Comparison of ENCODE assay signal across 1 cellular context in the genomic region with DNA sequence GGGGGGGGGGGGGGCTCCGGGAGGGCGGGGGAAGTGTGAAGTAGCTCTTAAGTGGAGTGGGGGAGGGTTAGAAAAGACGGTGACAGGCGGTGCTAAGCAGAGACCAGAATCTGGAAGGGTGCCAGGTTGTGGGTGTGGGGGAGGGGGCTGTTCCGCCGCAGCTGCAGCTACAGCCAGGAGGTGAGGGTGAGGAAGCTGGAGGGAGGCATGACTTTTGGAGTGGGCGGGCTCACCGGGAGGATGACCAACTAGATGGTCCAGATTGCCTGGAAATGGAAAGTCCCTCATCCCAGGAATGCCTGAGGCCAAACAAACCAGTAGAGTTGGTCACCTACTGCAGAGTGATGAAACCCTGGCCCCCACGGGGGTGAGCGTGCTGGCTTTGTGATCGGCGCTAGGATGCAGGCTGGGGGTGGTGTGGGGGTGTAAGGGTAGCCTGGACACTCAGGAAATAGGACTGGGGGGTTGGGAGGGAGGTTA.
A peak's percentile ranks its signal among the peaks of the same experiment; 100 is the strongest.
TF ChIP-seq lines count a peak whose summit lies in the region.

No MANE protein-coding gene starts in this region.

TF ChIP-seq in IMR-90, 13 proteins besides CTCF, POLR2A, EP300 and RAD21 (continued from another document):
- TF ChIP-seq, protein P1, sequence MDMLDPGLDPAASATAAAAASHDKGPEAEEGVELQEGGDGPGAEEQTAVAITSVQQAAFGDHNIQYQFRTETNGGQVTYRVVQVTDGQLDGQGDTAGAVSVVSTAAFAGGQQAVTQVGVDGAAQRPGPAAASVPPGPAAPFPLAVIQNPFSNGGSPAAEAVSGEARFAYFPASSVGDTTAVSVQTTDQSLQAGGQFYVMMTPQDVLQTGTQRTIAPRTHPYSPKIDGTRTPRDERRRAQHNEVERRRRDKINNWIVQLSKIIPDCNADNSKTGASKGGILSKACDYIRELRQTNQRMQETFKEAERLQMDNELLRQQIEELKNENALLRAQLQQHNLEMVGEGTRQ (IDR thresholded peaks at IDR 0.05; ENCODE audit: low read depth, low read length) = no peak
- peak; percentile 85 for TF ChIP-seq MAZ (IDR thresholded peaks at IDR 0.05; ENCODE audit: borderline replicate concordance, low read depth, low read length)
